ENCODE assay signal across 27 cellular contexts in genomic region chr18:47143153-47143552, GRCh38. TPM values are rescaled to one million over a fixed set of nuclear protein-coding genes. Genes with fewer than 3 reads are reported as not detected.
DNase-seq lines count a peak whose midpoint lies in the region; ATAC-seq, FAIRE-seq and TF ChIP-seq lines count a peak whose summit lies in the region.
"Had no signal": no experiment of that assay in that cellular context is flagged by ENCODE, and none has a peak within 500 bp of the region (broad histone marks: within the 10 kb centered on the region; RNA-seq: fewer than 3 reads in every experiment).

No MANE protein-coding gene starts in this region.

- H3K79me1 ChIP-seq in H1 (ENCODE audit: low read depth, low read length): peaks cover 3% of the 10 kb centered on the region; the same call in 1 of the 2 replicates

- no peaks in the 10 kb centered on the region; the same call in 1 of the 2 replicates for H4K20me1 ChIP-seq in HepG2 (ENCODE audit: insufficient read depth, low read length)
- peaks cover 0 to 6% of the 10 kb centered on the region in 2 experiments for H4K20me1 ChIP-seq in H1 (replicated peaks in 1 of 2; ENCODE audit: control insufficient read depth in 1 of 2, insufficient read depth in 2 of 2, low read length in 2 of 2)

- no peak overlapping the region for H4K5ac ChIP-seq in H1 (ENCODE audit: insufficient read length, low read depth, low read length)

- no peak overlapping the region for H3K4me3 ChIP-seq in HepG2 (replicated peaks in 1 of 3; ENCODE audit: insufficient read depth in 1 of 3, low read depth in 2 of 3, low read length in 3 of 3)
- H3K4me3 ChIP-seq in right lobe of liver: no peak overlapping the region
- H3K4me3 ChIP-seq in H1 (ENCODE audit: extremely low read depth in 1 of 4, insufficient read depth in 2 of 4, low read depth in 3 of 4, low read length in 4 of 4): no peak overlapping the region
- H3K4me3 ChIP-seq: BLaER1, GM12878 had no signal

- CTCF ChIA-PET in HepG2 (lab: Yijun Ruan, JAX; ENCODE audit: low intra/inter-chr PET ratio, low total read pairs) (no interaction called here), H1 (lab: Charles Lee; ENCODE audit: partially characterized antibody) (no interaction called here)

- H3K4me2 ChIP-seq in HepG2 (ENCODE audit: low read depth, low read length) (no peak overlapping the region), H1 (ENCODE audit: insufficient read depth in 1 of 2, low read depth in 2 of 2, low read length in 2 of 2) (no peak overlapping the region)

- H3K4ac ChIP-seq in H1 (replicated peaks; ENCODE audit: insufficient read length, low read depth, low read length): no peak overlapping the region

- DNase-seq in HepG2 (ENCODE audit: low spot score): no peak
- DNase-seq in right lobe of liver: no peak
- no peak for DNase-seq in H1 (ENCODE audit: low read depth in 1 of 2, low spot score in 2 of 2)
- no peak for DNase-seq in GM19238 (ENCODE audit: insufficient read length, low spot score)
- no peak for DNase-seq in NCI-H524 treated with DMSO at 0.1 percent for 48 hours (lab: John Stamatoyannopoulos, UW)
- DNase-seq: 8988T; ACHN; BE2C; C1 segment of cervical spinal cord; CD4-positive, alpha-beta memory T cell; CD4-positive, CD25-positive, alpha-beta regulatory T cell; CD8-positive, alpha-beta memory T cell; COR-L47; DMS 273 treated with DMSO at 0.1 percent for 48 hours; DMS153; DMS53; DMS79; DND-41; EL; GDM1 had no signal

- H2AFZ ChIP-seq in HepG2 (ENCODE audit: low read length): no peak overlapping the region
- H2AFZ ChIP-seq in H1 (ENCODE audit: low read length): no peak overlapping the region

- H2AK5ac ChIP-seq in H1 (ENCODE audit: low read depth, low read length): no peak overlapping the region

- TF ChIP-seq EP300 in HepG2 (IDR thresholded peaks at IDR 0.05; ENCODE audit: low read depth in 2 of 2, low read length in 2 of 2): no peak
- TF ChIP-seq EP300 in HepG2 (CRISPR knock-in tag; IDR thresholded peaks at IDR 0.05; ENCODE audit: borderline replicate concordance): no peak
- no peak for TF ChIP-seq EP300 in Ishikawa (IDR thresholded peaks at IDR 0.05; ENCODE audit: borderline replicate concordance)
- no peak for TF ChIP-seq EP300 in H1 (IDR thresholded peaks at IDR 0.05; ENCODE audit: borderline replicate concordance in 1 of 2, low read depth in 2 of 2, low read length in 2 of 2)

- in situ Hi-C loops in HepG2 (cut with HindIII; ENCODE audit: extremely low pct_ligation_motif_present, low pct_unique_long_range_greater_than_20kb): no loop called here

- peaks cover 2 to 3% of the 10 kb centered on the region in 2 experiments; a peak in 1 of 5 replicates for H3K36me3 ChIP-seq in HepG2 (replicated peaks in 1 of 2; ENCODE audit: control insufficient read depth in 1 of 2, insufficient read depth in 2 of 2, low read length in 2 of 2)
- no peaks in the 10 kb centered on the region for H3K36me3 ChIP-seq in right lobe of liver
- H3K36me3 ChIP-seq in H1 (ENCODE audit: control insufficient read depth in 2 of 4, insufficient read depth in 4 of 4, low read length in 3 of 4): no peaks in the 10 kb centered on the region
- H3K36me3 ChIP-seq: BE2C had no signal

- H2BK120ac ChIP-seq in H1 (replicated peaks; ENCODE audit: low read depth, low read length): no peak overlapping the region

- H3K14ac ChIP-seq in H1 (ENCODE audit: insufficient read length): no peak overlapping the region

- ATAC-seq in HepG2 (no peak), right lobe of liver (no peak), HG02588 (IDR thresholded peaks at IDR 0.05; ENCODE audit: unreplicated experiment) (no peak)
- ATAC-seq: GM12878 had no signal

- 95% methylated on average over 5 of the region's 5 CpGs for WGBS in HepG2 (ENCODE audit: low lambda C conversion rate)
- WGBS in right lobe of liver (ENCODE audit: insufficient coverage, low coverage, low lambda C conversion rate, missing lambda C conversion rate): 91% methylated on average over 5 of the region's 5 CpGs
- 98% methylated on average over 5 of the region's 5 CpGs; no CpG with 5 or more reads in 1 of the 2 experiments for WGBS in H1 (ENCODE audit: extremely low coverage in 1 of 2, insufficient coverage in 1 of 2, insufficient read length in 1 of 2, insufficient replicate concordance in 2 of 2, low coverage in 1 of 2, low lambda C conversion rate in 2 of 2, missing lambda C conversion rate in 1 of 2), 2 experiments

- no peak overlapping the region for H2BK5ac ChIP-seq in H1 (ENCODE audit: low read depth, low read length)

- H3K27ac ChIP-seq in HepG2 (ENCODE audit: extremely low read length, insufficient read depth, low read length) (no peak overlapping the region), right lobe of liver (no peak overlapping the region), H1 (ENCODE audit: low read depth, low read length) (no peak overlapping the region)
- H3K27ac ChIP-seq: BLaER1 had no signal

- no TSS peak for BruUV-seq in HepG2 (replicated peaks; lab: Mats Ljungman, UMichigan)

- H3K23me2 ChIP-seq in H1 (ENCODE audit: low read depth, low read length): no peaks in the 10 kb centered on the region

- H3K23ac ChIP-seq in H1 (ENCODE audit: insufficient read length): no peak overlapping the region

- POLR2A ChIA-PET in HepG2 (lab: Yijun Ruan, JAX): no interaction called here
- POLR2A ChIA-PET in H1 (lab: Charles Lee; ENCODE audit: partially characterized antibody): no interaction called here

- H3K9me3 ChIP-seq in HepG2 (ENCODE audit: low read length) (no peaks in the 10 kb centered on the region), right lobe of liver (no peaks in the 10 kb centered on the region), H1 (ENCODE audit: insufficient read depth in 2 of 2, low read depth in 1 of 2, low read length in 1 of 2) (no peaks in the 10 kb centered on the region)
- H3K9me3 ChIP-seq: BE2C had no signal

- H3K4me1 ChIP-seq in HepG2 (ENCODE audit: insufficient read depth, low read length) (peaks cover 27% of the 10 kb centered on the region), right lobe of liver (no peaks in the 10 kb centered on the region), H1 (replicated peaks in 1 of 4; ENCODE audit: control insufficient read depth in 3 of 4, insufficient read depth in 4 of 4, low read length in 3 of 4) (no peaks in the 10 kb centered on the region)
- H3K4me1 ChIP-seq: BE2C had no signal

- no peak overlapping the region for H2BK15ac ChIP-seq in H1 (ENCODE audit: low read length)

- no peak overlapping the region for H3K18ac ChIP-seq in H1 (ENCODE audit: extremely low read depth, low read length)

- H3K27me3 ChIP-seq in HepG2 (ENCODE audit: control insufficient read depth in 1 of 2, insufficient read depth in 2 of 2, low read length in 2 of 2) (no peaks in the 10 kb centered on the region), right lobe of liver (no peaks in the 10 kb centered on the region), H1 (replicated peaks in 1 of 4; ENCODE audit: control insufficient read depth in 3 of 4, extremely low read depth in 1 of 4, insufficient read depth in 3 of 4, low read length in 3 of 4) (no peaks in the 10 kb centered on the region)
- H3K27me3 ChIP-seq: BE2C, BLaER1 had no signal

- intact Hi-C loops in HepG2 (cut with micrococcal nuclease; ENCODE audit: unreplicated experiment): no loop called here
- intact Hi-C loops in right lobe of liver (cut with DNase I): no loop called here

- H4K91ac ChIP-seq in H1 (replicated peaks; ENCODE audit: insufficient read length, low read length): no peak overlapping the region

- no peak for FAIRE-seq in HepG2 (lab: Jason Lieb, UNC)
- no peak for FAIRE-seq in H1 (lab: Jason Lieb, UNC)
- FAIRE-seq: GM12878, GM12892, GM18507, GM19239 had no signal

- no peak for TF ChIP-seq RAD21 in HepG2 (CRISPR knock-in tag; IDR thresholded peaks at IDR 0.05)
- TF ChIP-seq RAD21 in Ishikawa (IDR thresholded peaks at IDR 0.05; ENCODE audit: low read depth): no peak
- no peak for TF ChIP-seq RAD21 in H1 (IDR thresholded peaks at IDR 0.05 in 1 of 2, conservative IDR thresholded peaks at IDR 0.05 in 1 of 2; ENCODE audit: low read depth in 2 of 2, low read length in 2 of 2)

- H3K56ac ChIP-seq in H1 (replicated peaks; ENCODE audit: insufficient read length, low read depth, low read length): no peak overlapping the region

- H3K79me2 ChIP-seq in HepG2 (ENCODE audit: insufficient read depth, low read length) (peaks cover 53% of the 10 kb centered on the region), H1 (ENCODE audit: control insufficient read depth in 1 of 2, insufficient read depth in 2 of 2, low read length in 2 of 2) (peaks cover 5 to 80% of the 10 kb centered on the region in 2 experiments; a peak in 3 of 4 replicates)

- no peak for TF ChIP-seq CTCF in HepG2 (CRISPR knock-in tag; IDR thresholded peaks at IDR 0.05)
- no peak for TF ChIP-seq CTCF in right lobe of liver (IDR thresholded peaks at IDR 0.05)
- TF ChIP-seq CTCF in H1 (IDR thresholded peaks at IDR 0.05; ENCODE audit: control extremely low read depth in 1 of 3, insufficient read depth in 1 of 3, low read depth in 1 of 3, low read length in 3 of 3): no peak

- TF ChIP-seq POLR2A in HepG2 (IDR thresholded peaks at IDR 0.05; ENCODE audit: insufficient read depth in 1 of 2, low read depth in 2 of 2, low read length in 2 of 2) (no peak), right lobe of liver (IDR thresholded peaks at IDR 0.05) (no peak), H1 (IDR thresholded peaks at IDR 0.05; ENCODE audit: control extremely low read depth in 1 of 2, low read depth in 2 of 2, low read length in 2 of 2) (no peak)

- H4K8ac ChIP-seq in H1 (ENCODE audit: extremely low read depth, insufficient read depth, low read length): no peak overlapping the region

- H2BK20ac ChIP-seq in H1 (ENCODE audit: low read length): no peak overlapping the region

- H2BK12ac ChIP-seq in H1 (ENCODE audit: low read depth, low read length): no peak overlapping the region

- H3K9ac ChIP-seq in HepG2 (ENCODE audit: insufficient read depth, low read depth, low read length): no peak overlapping the region
- H3K9ac ChIP-seq in H1 (replicated peaks in 1 of 4; ENCODE audit: extremely low read depth in 1 of 4, low read depth in 3 of 4, low read length in 3 of 4): no peak overlapping the region
- H3K9ac ChIP-seq: BLaER1 had no signal

RNA-seq across cellular contexts. Expression of gene HDHD2, which starts 7.1 kb away (rescaled TPM):
- total RNA-seq in HepG2 (2016; rRNA removed; fragmentation: Illumina TruSeq; extraction: Trizol) (34.7 and 44.4 TPM in 2 replicates), right lobe of liver (10 to 100 TPM; 17.2 to 34.6 (median 22.3) TPM)
- total RNA-seq in HepG2 (2016; cell fraction: cytosol; rRNA removed; fragmentation: Illumina TruSeq; extraction: Trizol; ENCODE audit: low read depth): 9.1 and 12.0 TPM in 2 replicates
- total RNA-seq in HepG2 (2016; cell fraction: insoluble cytoplasmic fraction; rRNA removed; fragmentation: Illumina TruSeq; extraction: Trizol): 34.3 and 42.2 TPM in 2 replicates
- total RNA-seq in HepG2 (2016; cell fraction: membrane; rRNA removed; fragmentation: Illumina TruSeq; extraction: Trizol): 27.4 and 28.2 TPM in 2 replicates
- 29.6 and 30.5 TPM in 2 replicates for total RNA-seq in HepG2 (2016; cell fraction: nucleus; rRNA removed; fragmentation: Illumina TruSeq; extraction: Trizol)
- polyA plus RNA-seq in HepG2 (2011; rRNA removed) (10.0 and 10.2 TPM in 2 replicates), H1 (2011; rRNA removed) (11.1 and 16.7 TPM in 2 replicates)
- polyA plus RNA-seq in HepG2 (2011; cell fraction: cytosol; rRNA removed): 7.2 and 7.7 TPM in 2 replicates
- 10.1 and 18.2 TPM in 2 replicates for polyA plus RNA-seq in HepG2 (2011; cell fraction: nucleus; rRNA removed)
- polyA plus RNA-seq in HepG2 (2012): 20.1 and 20.4 TPM in 2 replicates
- 9.0 and 12.5 TPM in 2 replicates for polyA plus RNA-seq in HepG2 (2016; cell fraction: cytosol; fragmentation: Illumina TruSeq; extraction: Trizol; ENCODE audit: low read depth)
- 46.1 and 52.4 TPM in 2 replicates for polyA plus RNA-seq in HepG2 (2016; cell fraction: insoluble cytoplasmic fraction; fragmentation: Illumina TruSeq; extraction: Trizol; ENCODE audit: low read depth)
- polyA plus RNA-seq in HepG2 (2016; cell fraction: membrane; fragmentation: Illumina TruSeq; extraction: Trizol; ENCODE audit: low read depth): 21.3 and 23.3 TPM in 2 replicates
- 37.9 and 40.9 TPM in 2 replicates for polyA plus RNA-seq in HepG2 (2016; cell fraction: nucleus; fragmentation: Illumina TruSeq; extraction: Trizol; ENCODE audit: insufficient read depth, low read depth)
- 12.7 TPM in 2 replicates for polyA minus RNA-seq in HepG2 (2011; rRNA and poly(A)+ RNA removed; ENCODE audit: low replicate concordance)
- polyA minus RNA-seq in HepG2 (2011; cell fraction: cytosol; rRNA and poly(A)+ RNA removed): 8.6 and 14.9 TPM in 2 replicates
- polyA minus RNA-seq in HepG2 (2011; cell fraction: nucleus; rRNA and poly(A)+ RNA removed): 34.9 and 40.7 TPM in 2 replicates
- total RNA-seq in H1 (2021; fragmentation: NEBNext Ultra II Directional; extraction: Animal tissue kit (Norgen Biotek cat#: 25700)): 42.7 and 44.8 TPM in 2 replicates
- polyA plus RNA-seq in H1 (2011; cell fraction: cytosol; rRNA removed): 15.6 TPM
- 9.4 TPM for polyA plus RNA-seq in H1 (2011; cell fraction: nucleus; rRNA removed)
- 42.1 to 56.7 TPM (median 49.8 TPM) in 4 replicates for polyA plus RNA-seq in H1 (2012, experiment 1 of 2)
- polyA plus RNA-seq in H1 (2012, experiment 2 of 2): 4.1 TPM
- polyA plus RNA-seq in H1 (2013, experiment 1 of 2): 20.3 TPM
- 21.6 TPM for polyA plus RNA-seq in H1 (2013, experiment 2 of 2)
- polyA minus RNA-seq in H1 (2011; rRNA and poly(A)+ RNA removed): 23.0 and 34.7 TPM in 2 replicates
- polyA minus RNA-seq in H1 (2011; cell fraction: cytosol; rRNA and poly(A)+ RNA removed): 53.6 TPM
- polyA minus RNA-seq in H1 (2011; cell fraction: nucleus; rRNA and poly(A)+ RNA removed): 37.2 TPM

RNA-seq across cellular contexts. Expression of gene IER3IP1, which starts 33.0 kb away (rescaled TPM):
- 26.1 and 26.2 TPM in 2 replicates for total RNA-seq in HepG2 (2016; rRNA removed; fragmentation: Illumina TruSeq; extraction: Trizol)
- total RNA-seq in HepG2 (2016; cell fraction: cytosol; rRNA removed; fragmentation: Illumina TruSeq; extraction: Trizol; ENCODE audit: low read depth): 15.0 and 16.3 TPM in 2 replicates
- total RNA-seq in HepG2 (2016; cell fraction: insoluble cytoplasmic fraction; rRNA removed; fragmentation: Illumina TruSeq; extraction: Trizol): 25.1 and 28.6 TPM in 2 replicates
- total RNA-seq in HepG2 (2016; cell fraction: membrane; rRNA removed; fragmentation: Illumina TruSeq; extraction: Trizol): 25.1 and 26.0 TPM in 2 replicates
- 26.2 and 27.9 TPM in 2 replicates for total RNA-seq in HepG2 (2016; cell fraction: nucleus; rRNA removed; fragmentation: Illumina TruSeq; extraction: Trizol)
- polyA plus RNA-seq in HepG2 (2011; rRNA removed): 15.9 and 18.7 TPM in 2 replicates
- polyA plus RNA-seq in HepG2 (2011; cell fraction: cytosol; rRNA removed): 8.1 and 11.3 TPM in 2 replicates
- 3.7 and 4.1 TPM in 2 replicates for polyA plus RNA-seq in HepG2 (2011; cell fraction: nucleus; rRNA removed)
- 21.6 and 26.1 TPM in 2 replicates for polyA plus RNA-seq in HepG2 (2012)
- 14.6 and 21.9 TPM in 2 replicates for polyA plus RNA-seq in HepG2 (2016; cell fraction: cytosol; fragmentation: Illumina TruSeq; extraction: Trizol; ENCODE audit: low read depth)
- 33.0 and 37.4 TPM in 2 replicates for polyA plus RNA-seq in HepG2 (2016; cell fraction: insoluble cytoplasmic fraction; fragmentation: Illumina TruSeq; extraction: Trizol; ENCODE audit: low read depth)
- 24.5 and 27.7 TPM in 2 replicates for polyA plus RNA-seq in HepG2 (2016; cell fraction: membrane; fragmentation: Illumina TruSeq; extraction: Trizol; ENCODE audit: low read depth)
- polyA plus RNA-seq in HepG2 (2016; cell fraction: nucleus; fragmentation: Illumina TruSeq; extraction: Trizol; ENCODE audit: insufficient read depth, low read depth): 37.8 and 39.9 TPM in 2 replicates
- polyA minus RNA-seq in HepG2 (2011; rRNA and poly(A)+ RNA removed; ENCODE audit: low replicate concordance): 20.3 and 22.3 TPM in 2 replicates
- polyA minus RNA-seq in HepG2 (2011; cell fraction: cytosol; rRNA and poly(A)+ RNA removed): 6.0 and 8.3 TPM in 2 replicates
- polyA minus RNA-seq in HepG2 (2011; cell fraction: nucleus; rRNA and poly(A)+ RNA removed): 13.1 and 18.8 TPM in 2 replicates
- total RNA-seq in right lobe of liver: 1 to 10 TPM; 4.4 to 9.7 (median 6.9) TPM
- 7.9 and 8.5 TPM in 2 replicates for total RNA-seq in H1 (2021; fragmentation: NEBNext Ultra II Directional; extraction: Animal tissue kit (Norgen Biotek cat#: 25700))
- 3.9 and 6.0 TPM in 2 replicates for polyA plus RNA-seq in H1 (2011; rRNA removed)
- 7.9 TPM for polyA plus RNA-seq in H1 (2011; cell fraction: cytosol; rRNA removed)
- polyA plus RNA-seq in H1 (2011; cell fraction: nucleus; rRNA removed): 6.2 TPM
- 7.5 to 15.0 TPM (median 10.2 TPM) in 4 replicates for polyA plus RNA-seq in H1 (2012, experiment 1 of 2)
- polyA plus RNA-seq in H1 (2012, experiment 2 of 2): 2.7 TPM
- 8.9 TPM for polyA plus RNA-seq in H1 (2013, experiment 1 of 2)
- 10.2 TPM for polyA plus RNA-seq in H1 (2013, experiment 2 of 2)
- polyA minus RNA-seq in H1 (2011; rRNA and poly(A)+ RNA removed): 2.6 and 3.5 TPM in 2 replicates
- polyA minus RNA-seq in H1 (2011; cell fraction: cytosol; rRNA and poly(A)+ RNA removed): 4.0 TPM
- polyA minus RNA-seq in H1 (2011; cell fraction: nucleus; rRNA and poly(A)+ RNA removed): 5.9 TPM

Comparison
In these comparisons a context has a peak if more than half of its experiments do, and no peak if none do; other contexts are left out.
1. Of the 41 proteins assayed by ChIP-seq in both HepG2 and H1: peak only in HepG2: none; only in H1: none; in both: CEBPB; in neither: 40.